ENCODE assay signal across 1 cellular context in genomic region chr14:54754623-54755386, GRCh38.
A peak's percentile ranks its signal among the peaks of the same experiment; 100 is the strongest.
TF ChIP-seq lines count a peak whose summit lies in the region.

No MANE protein-coding gene starts in this region.

TF ChIP-seq in K562, 482 proteins besides CTCF, POLR2A, EP300 and RAD21 (continued from another document and continues in another):
- TF ChIP-seq STAT6 (CRISPR knock-in tag; IDR thresholded peaks at IDR 0.05) (no peak), ARID1B (IDR thresholded peaks at IDR 0.05) (peak; percentile 99), POLR3A (IDR thresholded peaks at IDR 0.05; ENCODE audit: borderline replicate concordance, extremely low read depth, insufficient read depth, insufficient read length) (no peak), RBM34 (IDR thresholded peaks at IDR 0.05; ENCODE audit: borderline replicate concordance, insufficient read depth, low read length) (no peak), MTA1 (IDR thresholded peaks at IDR 0.05; ENCODE audit: borderline replicate concordance) (peak; percentile 48; the same call in 1 of the 2 replicates), HNRNPL (IDR thresholded peaks at IDR 0.05; ENCODE audit: low read depth, low read length) (no peak), ZBTB5 (IDR thresholded peaks at IDR 0.05) (no peak), ZBTB49 (CRISPR knock-in tag; IDR thresholded peaks at IDR 0.05; ENCODE audit: borderline replicate concordance) (no peak), ZNF785 (CRISPR knock-in tag; IDR thresholded peaks at IDR 0.05) (no peak), ARID4B (CRISPR knock-in tag; IDR thresholded peaks at IDR 0.05) (no peak), MLX (CRISPR knock-in tag; conservative IDR thresholded peaks at IDR 0.05) (no peak), ILF3 (IDR thresholded peaks at IDR 0.05; ENCODE audit: borderline replicate concordance) (no peak), BCL6 (CRISPR knock-in tag; IDR thresholded peaks at IDR 0.05) (no peak), MXD1 (CRISPR knock-in tag; IDR thresholded peaks at IDR 0.05; ENCODE audit: borderline replicate concordance, poor library complexity, severe bottlenecking) (no peak), ZNF408 (CRISPR knock-in tag; IDR thresholded peaks at IDR 0.05; ENCODE audit: low read depth) (no peak), ZNF224 (CRISPR knock-in tag; IDR thresholded peaks at IDR 0.05) (no peak), SAFB2 (IDR thresholded peaks at IDR 0.05; ENCODE audit: borderline replicate concordance, low read depth, low read length, severe bottlenecking) (no peak), MAFG (tag; conservative IDR thresholded peaks at IDR 0.05) (no peak), CUX1 (CRISPR knock-in tag; IDR thresholded peaks at IDR 0.05) (peak; percentile 69), MCM3 (IDR thresholded peaks at IDR 0.05) (no peak), MEF2A (IDR thresholded peaks at IDR 0.05; ENCODE audit: control insufficient read depth, low read depth, low read length) (peak; percentile 71), ATF7 (IDR thresholded peaks at IDR 0.05) (peak; percentile 96), XRCC4 (IDR thresholded peaks at IDR 0.05; ENCODE audit: extremely low read depth, insufficient read depth, insufficient read length) (no peak), CREM (IDR thresholded peaks at IDR 0.05; ENCODE audit: low read depth) (peak; percentile 90), ZC3H4 (CRISPR knock-in tag; IDR thresholded peaks at IDR 0.05; ENCODE audit: borderline replicate concordance) (no peak), TRIM24 (IDR thresholded peaks at IDR 0.05) (peak; percentile 86 to 90), ZNF512 (tag; IDR thresholded peaks at IDR 0.05) (no peak), GMEB1 (CRISPR knock-in tag; IDR thresholded peaks at IDR 0.05) (no peak), ZNF263 (CRISPR knock-in tag; IDR thresholded peaks at IDR 0.05; ENCODE audit: borderline replicate concordance) (no peak), ZNF445 (CRISPR knock-in tag; IDR thresholded peaks at IDR 0.05; ENCODE audit: low read depth) (no peak), RNF2 (IDR thresholded peaks at IDR 0.05) (peak; percentile 96), NCOA1 (IDR thresholded peaks at IDR 0.05; ENCODE audit: low read depth) (peak; percentile 95), ZBED1 (IDR thresholded peaks at IDR 0.05) (0 out of 2 replicates have a peak, but pooled peaks have one; percentile 72), RBFOX2 (IDR thresholded peaks at IDR 0.05; ENCODE audit: low read depth, low read length) (no peak), KLF13 (tag; IDR thresholded peaks at IDR 0.05; ENCODE audit: borderline replicate concordance, low read depth) (no peak), ZNF589 (CRISPR knock-in tag; IDR thresholded peaks at IDR 0.05; ENCODE audit: low read depth) (peak; percentile 58; the same call in 1 of the 2 replicates)
